In genomic region chr9:89360465-89360864, GRCh38 we compare ENCODE assay signal across 12 cellular contexts. TPM values are rescaled to one million over a fixed set of nuclear protein-coding genes. Genes with fewer than 3 reads are reported as not detected.
DNase-seq lines count a peak whose midpoint lies in the region; ATAC-seq and TF ChIP-seq lines count a peak whose summit lies in the region.
"Had no signal": no experiment of that assay in that cellular context is flagged by ENCODE, and none has a peak within 500 bp of the region (broad histone marks: within the 10 kb centered on the region; RNA-seq: fewer than 3 reads in every experiment).

No MANE protein-coding gene starts in this region.

- intact Hi-C loops in adrenal gland (cut with DNase I), result no loop called here

- TF ChIP-seq POLR2A in adrenal gland (IDR thresholded peaks at IDR 0.05), result no peak

- H3K4me1 Mint-ChIP-seq in CD8-positive, alpha-beta memory T cell, result peaks cover 3 to 29% (median 5%) of the 10 kb centered on the region in 3 donors
- peaks cover 18 to 20% of the 10 kb centered on the region in 2 donors for H3K4me1 Mint-ChIP-seq in natural killer cell treated with Interleukin-12 subunit alpha and Interleukin-12 subunit beta and Interleukin-15 and Interleukin-18, amount 100 ng/mL, for 72 hours (ENCODE audit: low read depth in 2 of 2)

- H3K9me3 Mint-ChIP-seq in CD8-positive, alpha-beta memory T cell, result no peaks in the 10 kb centered on the region
- H3K9me3 Mint-ChIP-seq in natural killer cell treated with Interleukin-12 subunit alpha and Interleukin-12 subunit beta and Interleukin-15 and Interleukin-18, amount 100 ng/mL, for 72 hours, result no peaks in the 10 kb centered on the region

- WGBS in adrenal gland, 4 donors, result 62 to 74% (median 70%) methylated on average over 3 of the region's 3 CpGs

- CTCF ChIA-PET in CD8-positive, alpha-beta memory T cell (lab: Charles Lee), result interaction anchor here (1.1 to 1.2 kb wide), 2 partner anchors 11 to 188 kb away, joined by 3 read pairs; no protein-coding TSS in a partner anchor

- no peak for DNase-seq in CD8-positive, alpha-beta memory T cell
- DNase-seq in NCI-H1092 (lab: John Stamatoyannopoulos, UW) (peak; percentile 47), adrenal gland (peak in 4 of 7 donors; percentile 18 to 66 (median 42)), NCI-H526 (lab: John Stamatoyannopoulos, UW) (no peak)
- peak; percentile 49 for DNase-seq in natural killer cell treated with Interleukin-12 subunit alpha and Interleukin-12 subunit beta and Interleukin-15 and Interleukin-18, amount 100 ng/mL, for 72 hours (ENCODE audit: low spot score)
- DNase-seq: stimulated activated CD4-positive, alpha-beta T cell treated with anti-CD3 and anti-CD28 coated beads, Interleukin-4, amount 100 ng/mL, for 1 hour had no signal

- peaks cover 75% of the 10 kb centered on the region for H3K36me3 ChIP-seq in CD8-positive, alpha-beta memory T cell (ENCODE audit: insufficient read depth, low read length)
- H3K36me3 ChIP-seq in adrenal gland (replicated peaks in 1 of 2), result peaks cover 0 to 64% of the 10 kb centered on the region in 2 donors

- no peak overlapping the region for H3K4me3 Mint-ChIP-seq in CD8-positive, alpha-beta memory T cell
- H3K4me3 Mint-ChIP-seq in natural killer cell treated with Interleukin-12 subunit alpha and Interleukin-12 subunit beta and Interleukin-15 and Interleukin-18, amount 100 ng/mL, for 72 hours, result no peak overlapping the region

- peaks cover 0 to 83% (median 25%) of the 10 kb centered on the region in 3 donors for H3K36me3 Mint-ChIP-seq in CD8-positive, alpha-beta memory T cell
- H3K36me3 Mint-ChIP-seq in natural killer cell treated with Interleukin-12 subunit alpha and Interleukin-12 subunit beta and Interleukin-15 and Interleukin-18, amount 100 ng/mL, for 72 hours, result peaks cover 19% of the 10 kb centered on the region

- ATAC-seq in natural killer cell treated with Interleukin-12 subunit alpha and Interleukin-12 subunit beta and Interleukin-15 and Interleukin-18, amount 100 ng/mL, for 72 hours, result no peak
- no peak for ATAC-seq in GM18519 (IDR thresholded peaks at IDR 0.05; ENCODE audit: low FRiP score, unreplicated experiment)
- no peak for ATAC-seq in GM21619 (IDR thresholded peaks at IDR 0.05; ENCODE audit: unreplicated experiment)
- ATAC-seq in GM21423 (IDR thresholded peaks at IDR 0.05; ENCODE audit: unreplicated experiment), result no peak

- no peaks in the 10 kb centered on the region for H3K27me3 ChIP-seq in CD8-positive, alpha-beta memory T cell (ENCODE audit: insufficient read depth, low read length, poor library complexity, severe bottlenecking)
- H3K27me3 ChIP-seq in adrenal gland, result no peaks in the 10 kb centered on the region
- H3K27me3 ChIP-seq: ascending aorta, tibial artery had no signal

- no peaks in the 10 kb centered on the region for H3K4me1 ChIP-seq in CD8-positive, alpha-beta memory T cell (ENCODE audit: insufficient read depth, low read length)
- H3K4me1 ChIP-seq in adrenal gland (replicated peaks in 1 of 2), result no peaks in the 10 kb centered on the region
- H3K4me1 ChIP-seq: ascending aorta, tibial artery had no signal

- H3K27ac ChIP-seq in CD8-positive, alpha-beta memory T cell (ENCODE audit: low read depth, low read length), result no peak overlapping the region
- H3K27ac ChIP-seq in adrenal gland, result peak overlapping the region in 1 of 5 donors; percentile 34
- H3K27ac ChIP-seq: ascending aorta, epithelial cell of prostate, tibial artery had no signal

- no peaks in the 10 kb centered on the region for H3K27me3 Mint-ChIP-seq in CD8-positive, alpha-beta memory T cell
- no peaks in the 10 kb centered on the region for H3K27me3 Mint-ChIP-seq in natural killer cell treated with Interleukin-12 subunit alpha and Interleukin-12 subunit beta and Interleukin-15 and Interleukin-18, amount 100 ng/mL, for 72 hours

- TF ChIP-seq CTCF in adrenal gland (IDR thresholded peaks at IDR 0.05), result no peak

- peak overlapping the region in 5 of 8 donors; percentile 57 to 83 (median 68) for H3K27ac Mint-ChIP-seq in CD8-positive, alpha-beta memory T cell
- H3K27ac Mint-ChIP-seq in natural killer cell treated with Interleukin-12 subunit alpha and Interleukin-12 subunit beta and Interleukin-15 and Interleukin-18, amount 100 ng/mL, for 72 hours, result peak overlapping the region; percentile 73 to 79

- H3K4me3 ChIP-seq in CD8-positive, alpha-beta memory T cell (ENCODE audit: low read length), result no peak overlapping the region
- H3K4me3 ChIP-seq in adrenal gland, result no peak overlapping the region
- H3K4me3 ChIP-seq: ascending aorta, tibial artery had no signal

- no peaks in the 10 kb centered on the region for H3K9me3 ChIP-seq in CD8-positive, alpha-beta memory T cell (ENCODE audit: low read length)
- no peaks in the 10 kb centered on the region for H3K9me3 ChIP-seq in adrenal gland (replicated peaks in 1 of 3)
- H3K9me3 ChIP-seq: ascending aorta, tibial artery had no signal

- POLR2A ChIA-PET in CD8-positive, alpha-beta memory T cell (lab: Charles Lee), result no interaction called here

RNA-seq across cellular contexts. Expression of gene SECISBP2, which starts 42.2 kb away (rescaled TPM):
- total RNA-seq in CD8-positive, alpha-beta memory T cell, result 10 to 100 TPM; 36.7 to 37.0 TPM
- polyA plus RNA-seq in CD8-positive, alpha-beta memory T cell, result 22.4 TPM
- total RNA-seq in adrenal gland, result 10 to 100 TPM; 37.3 to 66.2 (median 46.8) TPM
- polyA plus RNA-seq in adrenal gland, result 10 to 100 TPM; 31.7 to 70.5 (median 32.5) TPM
- total RNA-seq in natural killer cell treated with Interleukin-12 subunit alpha and Interleukin-12 subunit beta and Interleukin-15 and Interleukin-18, amount 100 ng/mL, for 72 hours, result 10 to 100 TPM; 43.1 to 63.6 TPM

RNA-seq across cellular contexts. Expression of gene CKS2, which starts 49.5 kb away (rescaled TPM):
- 100 to 1,000 TPM; 252 to 253 TPM for total RNA-seq in CD8-positive, alpha-beta memory T cell
- polyA plus RNA-seq in CD8-positive, alpha-beta memory T cell, result 21.2 TPM
- total RNA-seq in adrenal gland, result 100 to 1,000 TPM in 1 of 8 donors, 10 to 100 TPM in 7; 18.3 to 175 (median 40.6) TPM
- 10 to 100 TPM; 37.9 to 88.1 (median 78.5) TPM for polyA plus RNA-seq in adrenal gland
- total RNA-seq in natural killer cell treated with Interleukin-12 subunit alpha and Interleukin-12 subunit beta and Interleukin-15 and Interleukin-18, amount 100 ng/mL, for 72 hours, result 100 to 1,000 TPM in 1 of 2 donors, 10 to 100 TPM in 1; 90.2 to 165 TPM
- total RNA-seq: ascending aorta had no signal

Comparison
In these comparisons a context has a peak if more than half of its experiments do, and no peak if none do; other contexts are left out.
1. DNase-seq: peak in NCI-H1092 (single experiment), adrenal gland (4 of 7) and natural killer cell treated with Interleukin-12 subunit alpha and Interleukin-12 subunit beta and Interleukin-15 and Interleukin-18, amount 100 ng/mL, for 72 hours (single experiment); none in CD8-positive, alpha-beta memory T cell (0 of 5) and NCI-H526 (0 of 2).